10 cellular contexts compared by ENCODE assay signal in genomic region chr1:29514361-29515187, GRCh38.
"Had no signal": no experiment of that assay in that cellular context is flagged by ENCODE, and none has a peak within 500 bp of the region (broad histone marks: within the 10 kb centered on the region; RNA-seq: fewer than 3 reads in every experiment).

No MANE protein-coding gene starts in this region.

- DNase-seq: activated CD4-positive, alpha-beta T cell treated with anti-CD3 and anti-CD28 coated beads for 4 hours; activated CD8-positive, alpha-beta T cell treated with anti-CD3 and anti-CD28 coated beads, Interleukin-2, amount 10 ng/mL, durations not matched to agents 7 days and 5 days; activated T-cell treated with anti-CD3 and anti-CD28 coated beads, Interleukin-2, amount 50 U/mL, for 1 hour; body of pancreas; left lung; mesenchymal stem cell; small intestine; T-cell had no signal

- H3K9me3 ChIP-seq: body of pancreas, left lung had no signal

- H2AFZ ChIP-seq: parathyroid adenoma had no signal

- H3K4me1 ChIP-seq: body of pancreas, left lung, parathyroid adenoma, tibial nerve had no signal

- H3K4me3 ChIP-seq: body of pancreas, left lung, tibial nerve had no signal

- H3K9ac ChIP-seq: parathyroid adenoma had no signal

- H3K27me3 ChIP-seq: body of pancreas had no signal

- H3K36me3 ChIP-seq: left lung, tibial nerve had no signal

- H3K79me2 ChIP-seq: parathyroid adenoma had no signal

- H3K27ac ChIP-seq: body of pancreas, left lung, parathyroid adenoma, tibial nerve had no signal

- ATAC-seq: activated CD8-positive, alpha-beta T cell treated with anti-CD3 and anti-CD28 coated beads, Interleukin-2, amount 10 ng/mL, durations not matched to agents 7 days and 5 days; body of pancreas; left lung; T-cell had no signal
